24 cellular contexts compared by ENCODE assay signal in the genomic region with DNA sequence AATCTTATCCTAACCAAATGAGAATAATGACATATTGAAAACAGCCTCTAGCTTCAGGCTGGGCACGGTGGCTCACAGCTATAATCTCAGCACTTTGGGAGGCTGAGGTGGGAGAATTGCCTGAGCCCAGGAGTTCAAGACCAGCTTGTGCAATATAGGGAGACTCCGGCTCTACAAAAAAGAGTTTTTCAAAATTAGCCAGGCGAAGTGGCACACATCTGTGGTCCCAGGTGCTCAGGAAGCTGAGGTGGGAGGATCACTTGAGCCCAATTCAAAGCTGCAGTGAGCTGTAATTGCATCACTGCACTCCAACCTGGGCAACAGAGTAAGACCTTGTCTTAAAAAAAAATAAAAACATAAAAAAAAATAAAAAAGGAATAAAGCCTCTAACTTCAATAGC.
"Had no signal": no experiment of that assay in that cellular context is flagged by ENCODE, and none has a peak within 500 bp of the region (broad histone marks: within the 10 kb centered on the region; RNA-seq: fewer than 3 reads in every experiment).

No MANE protein-coding gene starts in this region.

- H3K9me3 ChIP-seq: ascending aorta, esophagus muscularis mucosa, psoas muscle, sigmoid colon, suprapubic skin, tibial artery had no signal

- ATAC-seq: foreskin keratinocyte; heart left ventricle; naive thymus-derived CD8-positive, alpha-beta T cell; psoas muscle; stimulated activated effector memory CD8-positive, alpha-beta T cell treated with anti-CD3 and anti-CD28 coated beads, Interleukin-12 subunit alpha, Interleukin-12 subunit beta, amount 100 ng/mL, for 72 hours; stimulated activated naive CD8-positive, alpha-beta T cell treated with anti-CD3 and anti-CD28 coated beads, Interleukin-15, amount 100 ng/mL, for 72 hours; T-helper 17 cell had no signal

- H3K79me2 ChIP-seq: parathyroid adenoma had no signal

- H2AFZ ChIP-seq: parathyroid adenoma had no signal

- H3K27me3 ChIP-seq: ascending aorta, brain microvascular endothelial cell, esophagus muscularis mucosa, foreskin keratinocyte, heart left ventricle, sigmoid colon, suprapubic skin, tibial artery had no signal

- FAIRE-seq: small intestine had no signal

- DNase-seq: activated effector memory CD4-positive, alpha-beta T cell treated with anti-CD3 and anti-CD28 coated beads, Interleukin-2, amount 50 U/mL, for 16 hours; activated naive CD4-positive, alpha-beta T cell treated with anti-CD3 and anti-CD28 coated beads, Interleukin-2, amount 10 ng/mL, durations not matched to agents 7 days and 5 days; activated naive CD8-positive, alpha-beta T cell treated with anti-CD3 and anti-CD28 coated beads, Interleukin-2, amount 10 ng/mL, durations not matched to agents 7 days and 5 days; brain microvascular endothelial cell; central memory CD4-positive, alpha-beta T cell; effector CD4-positive, alpha-beta T cell; foreskin keratinocyte; heart left ventricle; midbrain; naive thymus-derived CD8-positive, alpha-beta T cell; occipital lobe; psoas muscle; sigmoid colon; small intestine; stimulated activated CD4-positive, alpha-beta T cell treated with anti-CD3 and anti-CD28 coated beads, Interleukin-4, amount 100 ng/mL, for 24 hours; stimulated activated naive CD8-positive, alpha-beta T cell treated with anti-CD3 and anti-CD28 coated beads, Interleukin-15, amount 100 ng/mL, for 72 hours; T-helper 17 cell; T1000; tibial artery had no signal

- H3K4me3 ChIP-seq: ascending aorta, esophagus muscularis mucosa, heart left ventricle, psoas muscle, sigmoid colon, suprapubic skin, tibial artery had no signal

- H3K27ac ChIP-seq: ascending aorta, brain microvascular endothelial cell, esophagus muscularis mucosa, foreskin keratinocyte, heart left ventricle, parathyroid adenoma, suprapubic skin, tibial artery had no signal

- H3K9ac ChIP-seq: parathyroid adenoma had no signal

- H3K4me1 ChIP-seq: foreskin keratinocyte, parathyroid adenoma had no signal
